ENCODE assay signal across 8 cellular contexts in the genomic region with DNA sequence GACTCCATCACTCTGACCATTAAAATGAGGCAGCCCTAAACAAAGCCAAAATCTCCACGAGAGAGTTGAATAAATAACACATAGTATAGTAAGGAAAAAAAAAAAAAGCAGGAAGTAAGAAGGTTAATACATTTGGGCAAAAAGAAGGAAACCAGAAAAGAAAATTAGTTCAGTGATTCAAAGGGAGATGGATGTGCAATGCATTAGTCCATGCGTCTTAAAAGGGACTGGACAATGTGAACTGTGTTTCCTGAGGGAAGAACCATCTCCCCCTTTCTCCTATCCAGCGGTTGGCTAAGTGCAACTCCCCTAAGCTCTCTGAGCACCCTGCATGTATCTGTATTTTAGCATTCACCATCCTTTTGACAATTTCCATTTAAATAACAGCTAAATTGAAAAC. TPM values are rescaled to one million over a fixed set of nuclear protein-coding genes. Genes with fewer than 3 reads are reported as not detected.
DNase-seq lines count a peak whose midpoint lies in the region; ATAC-seq, FAIRE-seq and TF ChIP-seq lines count a peak whose summit lies in the region.

No MANE protein-coding gene starts in this region.

- no TSS peak for BruUV-seq in GM12878 (replicated peaks; lab: Mats Ljungman, UMichigan)

- ATAC-seq in A549 (no peak), GM12878 (no peak), HG02970 (IDR thresholded peaks at IDR 0.05; ENCODE audit: low FRiP score, unreplicated experiment) (no peak)

- intact Hi-C loops in GM12878 (cut with micrococcal nuclease; ENCODE audit: unreplicated experiment) = no loop called here

- H3K4me1 ChIP-seq in A549 (peaks cover 18% of the 10 kb centered on the region; the same call in 2 of the 3 replicates), GM12878 (ENCODE audit: control insufficient read depth, insufficient read depth, low read length) (no peaks in the 10 kb centered on the region), mucosa of rectum (ENCODE audit: control insufficient read depth in 2 of 2, insufficient read depth in 2 of 2, low read length in 2 of 2) (peaks cover 20 to 21% of the 10 kb centered on the region in 2 donors)

- POLR2A ChIA-PET in A549 (lab: Yijun Ruan, JAX) = interaction anchor here (1.4 to 2.0 kb wide), 2 partner anchors 19 to 229 kb away, joined by 3 to 4 read pairs; no protein-coding TSS in a partner anchor
- POLR2A ChIA-PET in GM12878 (lab: Charles Lee) = interaction anchor here (0.9 kb wide), 1 partner anchor 62 kb away, joined by 3 read pairs; no protein-coding TSS in a partner anchor

- TF ChIP-seq POLR2A in A549 (IDR thresholded peaks at IDR 0.05; ENCODE audit: low read length) (no peak), GM12878 (IDR thresholded peaks at IDR 0.05; ENCODE audit: low read depth, low read length) (no peak)

- in situ Hi-C loops in GM12878 (cut with MboI) = no loop called here

- no peaks in the 10 kb centered on the region for H3K27me3 ChIP-seq in HL-60 (ENCODE audit: insufficient read depth, poor library complexity, severe bottlenecking)
- H3K27me3 ChIP-seq in GM12878 (replicated peaks in 1 of 2; ENCODE audit: control insufficient read depth in 2 of 2, insufficient read depth in 2 of 2, low read length in 1 of 2) = no peaks in the 10 kb centered on the region
- H3K27me3 ChIP-seq in mucosa of rectum (ENCODE audit: control insufficient read depth in 2 of 2, insufficient read depth in 2 of 2, low read length in 2 of 2) = no peaks in the 10 kb centered on the region

- no peak for FAIRE-seq in A549 (lab: Jason Lieb, UNC)
- FAIRE-seq in GM12878 (lab: Jason Lieb, UNC) = no peak

- H3K36me3 ChIP-seq in GM12878 (ENCODE audit: control insufficient read depth in 2 of 2, insufficient read depth in 2 of 2, low read length in 1 of 2) (no peaks in the 10 kb centered on the region), mucosa of rectum (ENCODE audit: control insufficient read depth in 2 of 2, insufficient read depth in 2 of 2, low read length in 2 of 2) (peaks cover 9 to 14% of the 10 kb centered on the region in 2 donors)

- no peak for DNase-seq in A549 (ENCODE audit: low read depth in 1 of 2, low spot score in 1 of 2)
- DNase-seq in HL-60 (ENCODE audit: low read depth in 1 of 2, low spot score in 1 of 2) = no peak
- DNase-seq in GM12878 (ENCODE audit: low read depth, low spot score) = no peak
- DNase-seq in kidney glomerular epithelial cell (lab: John Stamatoyannopoulos, UW) = no peak
- no peak for DNase-seq in NCI-H146 treated with DMSO at 0.1 percent for 48 hours (lab: John Stamatoyannopoulos, UW; ENCODE audit: unreplicated experiment)
- DNase-seq in cerebellar cortex (ENCODE audit: low spot score) = no peak

- peak overlapping the region; percentile 79 to 89; a peak in 5 of 6 replicates for H3K27ac ChIP-seq in A549
- peak overlapping the region; percentile 84; the same call in 1 of the 2 replicates for H3K27ac ChIP-seq in HL-60 (replicated peaks)
- H3K27ac ChIP-seq in GM12878 (ENCODE audit: control insufficient read depth, insufficient read depth) = peak overlapping the region; percentile 86
- no peak overlapping the region for H3K27ac ChIP-seq in mucosa of rectum (ENCODE audit: low read depth in 2 of 2, low read length in 2 of 2)

- TF ChIP-seq RAD21 in A549 (conservative IDR thresholded peaks at IDR 0.05 in 1 of 2, IDR thresholded peaks at IDR 0.05 in 1 of 2) = no peak
- TF ChIP-seq RAD21 in GM12878 (IDR thresholded peaks at IDR 0.05; ENCODE audit: insufficient read depth, low read depth, low read length) = no peak

- peaks cover 48% of the 10 kb centered on the region for H3K79me2 ChIP-seq in GM12878 (ENCODE audit: control insufficient read depth, insufficient read depth, low read length)

- WGBS in A549 (ENCODE audit: missing lambda C conversion rate) = 74% methylated on average over 3 of the region's 3 CpGs
- WGBS in GM12878 (ENCODE audit: insufficient coverage, insufficient replicate concordance, low lambda C conversion rate, missing lambda C conversion rate) = 73% methylated on average over 3 of the region's 3 CpGs

- no peak overlapping the region for H2AFZ ChIP-seq in GM12878 (ENCODE audit: control insufficient read depth, low read depth, low read length)

- peak overlapping the region; percentile 96 for H3K4me2 ChIP-seq in A549
- H3K4me2 ChIP-seq in GM12878 (ENCODE audit: control insufficient read depth, insufficient read depth) = peak overlapping the region; percentile 87

- no peak for TF ChIP-seq CTCF in A549 (IDR thresholded peaks at IDR 0.05)
- TF ChIP-seq CTCF in HL-60 (IDR thresholded peaks at IDR 0.05; ENCODE audit: insufficient read depth, low read length) = no peak
- no peak for TF ChIP-seq CTCF in GM12878 (IDR thresholded peaks at IDR 0.05 in 2 of 3, conservative IDR thresholded peaks at IDR 0.05 in 1 of 3; ENCODE audit: control insufficient read depth in 2 of 3, extremely low read depth in 1 of 3, insufficient read depth in 1 of 3, low read depth in 3 of 3, low read length in 3 of 3)

- RAD21 ChIA-PET in GM12878 (lab: Charles Lee; ENCODE audit: unreplicated experiment) = interaction anchor here (0.5 to 1.6 kb wide), 5 partner anchors 27 to 335 kb away, joined by 3 to 6 read pairs (median 4); no protein-coding TSS in a partner anchor

- H3K9ac ChIP-seq in GM12878 (ENCODE audit: control insufficient read depth, insufficient read depth, low read length) = peak overlapping the region; percentile 89
- peak overlapping the region; percentile 94 to 99 for H3K9ac ChIP-seq in mucosa of rectum (ENCODE audit: low read depth in 1 of 2, low read length in 2 of 2)

- CTCF ChIA-PET in A549 (lab: Yijun Ruan, JAX) (interaction anchor here (1.0 to 2.0 kb wide), 3 partner anchors 27 to 227 kb away, joined by 3 to 5 read pairs (median 3); no protein-coding TSS in a partner anchor), GM12878 (lab: Yijun Ruan, JAX) (interaction anchor here (0.6 to 2.3 kb wide), 12 partner anchors 9 to 1947 kb away, joined by 3 to 15 read pairs (median 4); no protein-coding TSS in a partner anchor)

- H3K4me3 ChIP-seq in A549 (peak overlapping the region; percentile 91), HL-60 (replicated peaks; ENCODE audit: insufficient read depth, low read length) (peak overlapping the region; percentile 87), GM12878 (peak overlapping the region; percentile 90), mucosa of rectum (ENCODE audit: low read length in 2 of 2) (peak overlapping the region; percentile 54 to 91)

- H3K9me3 ChIP-seq in A549 (no peaks in the 10 kb centered on the region), GM12878 (replicated peaks; ENCODE audit: control insufficient read depth, insufficient read depth, low read length) (no peaks in the 10 kb centered on the region), mucosa of rectum (ENCODE audit: control insufficient read depth in 2 of 2, low read length in 2 of 2) (no peaks in the 10 kb centered on the region)

- TF ChIP-seq EP300 in A549 (IDR thresholded peaks at IDR 0.05) (no peak), GM12878 (IDR thresholded peaks at IDR 0.05; ENCODE audit: borderline replicate concordance in 1 of 2, control insufficient read depth in 1 of 2, low read depth in 2 of 2, low read length in 2 of 2) (no peak)

- H4K20me1 ChIP-seq in GM12878 (ENCODE audit: control insufficient read depth, insufficient read depth) = no peaks in the 10 kb centered on the region

- SMC1A ChIA-PET in GM12878 (lab: Charles Lee; ENCODE audit: uncharacterized antibody, unreplicated experiment) = interaction anchor here (1.1 to 3.0 kb wide), 5 partner anchors 25 to 229 kb away, joined by 3 to 19 read pairs (median 6); no protein-coding TSS in a partner anchor

RNA-seq across cellular contexts. Expression of a gene that starts 1.4 kb away (rescaled TPM):
- polyA plus RNA-seq in A549 (2011; rRNA removed) (26.8 and 38.3 TPM in 2 replicates), A549 (2017; fragmentation: RNase III; extraction: RNeasy Plus Mini Kit Qiagen cat#74134 plus additional on column Dnase treatment) (10.7 to 13.2 TPM (median 12.5 TPM) in 3 replicates), GM12878 (2011; rRNA removed) (47.1 and 77.2 TPM in 2 replicates), GM12878 (2014; fragmentation: Illumina TruSeq; extraction: Trizol) (12.3 and 15.1 TPM in 2 replicates), GM12878 (2014; fragmentation: Nextera tagmentation; extraction: Ambion mirVana) (10 to 100 TPM; 19.4 to 31.3 TPM), GM12878 (2014; rRNA removed) (15.1 and 20.2 TPM in 2 replicates), GM12878 (2016; fragmentation: Nextera tagmentation; extraction: Ambion mirVana) (10 to 100 TPM; 30.2 to 32.6 TPM)
- polyA plus RNA-seq in A549 (2012; cell fraction: cytosol; rRNA removed) = 5.1 and 5.5 TPM in 2 replicates
- polyA plus RNA-seq in A549 (2012; cell fraction: nucleus; rRNA removed) = 3.3 TPM in 2 replicates
- 5.1 and 8.0 TPM in 2 replicates for polyA minus RNA-seq in A549 (2011; rRNA and poly(A)+ RNA removed)
- 89.7 and 110 TPM in 2 replicates for total RNA-seq in GM12878 (2013; cell fraction: nucleolus; rRNA removed)
- total RNA-seq in GM12878 (2014; rRNA removed) (23.7 and 28.4 TPM in 2 replicates), GM12878 (2014; rRNA removed; fragmentation: Illumina TruSeq; extraction: Trizol) (17.3 and 18.2 TPM in 2 replicates), GM12878 (2021) (12.8 and 13.3 TPM in 2 replicates)
- 8.2 TPM for polyA plus RNA-seq in GM12878 (2011; ENCODE audit: low read depth)
- 11.7 and 11.8 TPM in 2 replicates for polyA plus RNA-seq in GM12878 (2011; cell fraction: cytosol; rRNA removed)
- 57.5 and 76.8 TPM in 2 replicates for polyA plus RNA-seq in GM12878 (2011; cell fraction: nucleus; rRNA removed)
- polyA plus RNA-seq in GM12878 (2012) = 15.3 and 24.4 TPM in 2 replicates
- 9.8 and 15.6 TPM in 2 replicates for polyA minus RNA-seq in GM12878 (2011; rRNA and poly(A)+ RNA removed)
- polyA minus RNA-seq in GM12878 (2011; cell fraction: cytosol; rRNA and poly(A)+ RNA removed) = 3.5 and 11.3 TPM in 2 replicates
- polyA minus RNA-seq in GM12878 (2011; cell fraction: nucleus; rRNA and poly(A)+ RNA removed) = 27.6 and 31.1 TPM in 2 replicates

RNA-seq across cellular contexts. Expression of a gene that starts 1.5 kb away (rescaled TPM):
- polyA plus RNA-seq in A549 (2011; rRNA removed) (25.9 and 44.0 TPM in 2 replicates), A549 (2017; fragmentation: RNase III; extraction: RNeasy Plus Mini Kit Qiagen cat#74134 plus additional on column Dnase treatment) (21.6 to 24.8 TPM (median 22.6 TPM) in 3 replicates), GM12878 (2011; rRNA removed) (29.7 and 41.4 TPM in 2 replicates), GM12878 (2014; fragmentation: Illumina TruSeq; extraction: Trizol) (30.7 and 37.6 TPM in 2 replicates), GM12878 (2014; fragmentation: Nextera tagmentation; extraction: Ambion mirVana) (10 to 100 TPM; 22.5 to 24.9 TPM), GM12878 (2014; rRNA removed) (21.3 and 29.5 TPM in 2 replicates), GM12878 (2016; fragmentation: Nextera tagmentation; extraction: Ambion mirVana) (10 to 100 TPM; 28.9 to 33.8 TPM)
- polyA plus RNA-seq in A549 (2012; cell fraction: cytosol; rRNA removed) = 7.1 and 7.8 TPM in 2 replicates
- 21.9 and 33.6 TPM in 2 replicates for polyA plus RNA-seq in A549 (2012; cell fraction: nucleus; rRNA removed)
- 33.7 and 37.3 TPM in 2 replicates for polyA minus RNA-seq in A549 (2011; rRNA and poly(A)+ RNA removed)
- 128 and 152 TPM in 2 replicates for total RNA-seq in GM12878 (2013; cell fraction: nucleolus; rRNA removed)
- total RNA-seq in GM12878 (2014; rRNA removed) (27.7 and 35.5 TPM in 2 replicates), GM12878 (2014; rRNA removed; fragmentation: Illumina TruSeq; extraction: Trizol) (33.6 and 39.4 TPM in 2 replicates), GM12878 (2021) (32.2 and 36.7 TPM in 2 replicates)
- polyA plus RNA-seq in GM12878 (2011; ENCODE audit: low read depth) = 6.1 TPM
- polyA plus RNA-seq in GM12878 (2011; cell fraction: cytosol; rRNA removed) = 16.4 and 17.3 TPM in 2 replicates
- polyA plus RNA-seq in GM12878 (2011; cell fraction: nucleus; rRNA removed) = 49.5 and 59.6 TPM in 2 replicates
- polyA plus RNA-seq in GM12878 (2012) = 11.6 and 15.5 TPM in 2 replicates
- polyA minus RNA-seq in GM12878 (2011; rRNA and poly(A)+ RNA removed) = 39.0 and 45.1 TPM in 2 replicates
- polyA minus RNA-seq in GM12878 (2011; cell fraction: cytosol; rRNA and poly(A)+ RNA removed) = 9.9 and 11.7 TPM in 2 replicates
- polyA minus RNA-seq in GM12878 (2011; cell fraction: nucleus; rRNA and poly(A)+ RNA removed) = 64.8 and 81.9 TPM in 2 replicates

Comparison
In these comparisons a context has a peak if more than half of its experiments do, and no peak if none do; other contexts are left out.
1. H3K27ac ChIP-seq: peak in A549 (2 of 2), HL-60 (single experiment) and GM12878 (single experiment); none in mucosa of rectum (0 of 2).
2. Peak in every context shown above with its lines, with median percentiles within 50 percentile points of each other: H3K4me3 ChIP-seq.